ENCODE assay signal across 30 cellular contexts in genomic region chr2:209141142-209141541, GRCh38.
"Had no signal": no experiment of that assay in that cellular context is flagged by ENCODE, and none has a peak within 500 bp of the region (broad histone marks: within the 10 kb centered on the region; RNA-seq: fewer than 3 reads in every experiment).

No MANE protein-coding gene starts in this region.

- H3K4me3 ChIP-seq: cardiac muscle cell, colonic mucosa, esophagus squamous epithelium had no signal

- H3K9me3 ChIP-seq: colonic mucosa, esophagus squamous epithelium had no signal

- H3K27ac ChIP-seq: brain microvascular endothelial cell, cardiac muscle cell, colonic mucosa, esophagus squamous epithelium, WERI-Rb-1 had no signal

- H3K27me3 ChIP-seq: brain microvascular endothelial cell, cardiac muscle cell, colonic mucosa, esophagus squamous epithelium had no signal

- FAIRE-seq: astrocyte, frontal cortex had no signal

- ATAC-seq: activated CD4-positive, CD25-positive, alpha-beta regulatory T cell treated with anti-CD3 and anti-CD28 coated beads, Interleukin-2, amount 50 U/mL, for 24 hours; activated CD8-positive, alpha-beta T cell treated with anti-CD3 and anti-CD28 coated beads for 36 hours; activated T-cell treated with anti-CD3 and anti-CD28 coated beads, Interleukin-2, amount 50 U/mL, for 4 hours; activated T-helper 17 cell treated with anti-CD3 and anti-CD28 coated beads, Interleukin-2, amount 50 U/mL, for 72 hours; T-helper 17 cell had no signal

- H3K36me3 ChIP-seq: brain microvascular endothelial cell, cardiac muscle cell, colonic mucosa, esophagus squamous epithelium, WERI-Rb-1 had no signal

- H3K4me1 ChIP-seq: colonic mucosa, esophagus squamous epithelium had no signal

- DNase-seq: activated B cell treated with CpG ODN at 0.5 μM for 24 hours; activated CD4-positive, alpha-beta T cell treated with anti-CD3 and anti-CD28 coated beads for 48 hours; activated CD4-positive, alpha-beta T cell treated with anti-CD3 and anti-CD28 coated beads, Interleukin-2, amount 50 U/mL, for 1 hour; activated CD4-positive, alpha-beta T cell treated with anti-CD3 and anti-CD28 coated beads, Interleukin-2, amount 50 U/mL, for 48 hours; activated CD8-positive, alpha-beta memory T cell treated with anti-CD3 and anti-CD28 coated beads for 24 hours; activated CD8-positive, alpha-beta T cell treated with anti-CD3 and anti-CD28 coated beads for 36 hours; activated effector memory CD4-positive, alpha-beta T cell treated with Interleukin-2 at 50 U/mL for 16 hours; activated gamma-delta T cell treated with Interleukin-2 at 50 U/mL for 16 hours; activated naive CD4-positive, alpha-beta T cell treated with anti-CD3 and anti-CD28 coated beads, Interleukin-2, amount 50 U/mL, for 16 hours; activated naive CD4-positive, alpha-beta T cell treated with Interleukin-2 at 50 U/mL for 16 hours; activated T-cell treated with anti-CD3 and anti-CD28 coated beads, Interleukin-2, amount 50 U/mL, for 4 hours; amniotic stem cell; anterior cingulate cortex; brain microvascular endothelial cell; central memory CD4-positive, alpha-beta T cell; cerebellar nuclear complex; colonic mucosa; effector CD8-positive, alpha-beta T cell; endodermal cell; esophagus squamous epithelium; head of caudate nucleus; T-helper 1 cell; T-helper 17 cell; T1000; WERI-Rb-1 had no signal
